ENCODE assay signal across 9 cellular contexts in genomic region chrX:47568656-47569295, GRCh38. TPM values are rescaled to one million over a fixed set of nuclear protein-coding genes. Genes with fewer than 3 reads are reported as not detected.
DNase-seq lines count a peak whose midpoint lies in the region; ATAC-seq, FAIRE-seq and TF ChIP-seq lines count a peak whose summit lies in the region.
"Had no signal": no experiment of that assay in that cellular context is flagged by ENCODE, and none has a peak within 500 bp of the region (broad histone marks: within the 10 kb centered on the region; RNA-seq: fewer than 3 reads in every experiment).

No MANE protein-coding gene starts in this region.

- TF ChIP-seq POLR2A in A549 (IDR thresholded peaks at IDR 0.05; ENCODE audit: low read length), result no peak

- H3K4me2 ChIP-seq in A549, result no peak overlapping the region

- ATAC-seq in A549 (peak; percentile 31 to 70; a peak in 3 of 6 replicates), HG03378 (IDR thresholded peaks at IDR 0.05; ENCODE audit: unreplicated experiment) (no peak), HG02840 (IDR thresholded peaks at IDR 0.05; ENCODE audit: low FRiP score, unreplicated experiment) (no peak), HG02623 (IDR thresholded peaks at IDR 0.05; ENCODE audit: unreplicated experiment) (no peak)

- no peak overlapping the region for H3K27ac ChIP-seq in A549

- TF ChIP-seq CTCF in A549 (IDR thresholded peaks at IDR 0.05) (no peak), GM12872 (IDR thresholded peaks at IDR 0.05; ENCODE audit: insufficient read depth, low read depth, low read length) (peak; percentile 59), GM10248 (IDR thresholded peaks at IDR 0.05; ENCODE audit: control extremely low read depth, extremely low read depth, low read depth, missing control alignments) (no peak)

- 0 out of 3 replicates have a peak, but pooled peaks cover 6% of the 10 kb centered on the region for H3K4me1 ChIP-seq in A549

- H3K4me3 Mint-ChIP-seq in activated CD4-positive, alpha-beta T cell treated with anti-CD3 and anti-CD28 coated beads, Interleukin-2, amount 10 ng/mL, durations not matched to agents 24 days and 14 days, result no peak overlapping the region
- H3K4me3 Mint-ChIP-seq in immature natural killer cell, result no peak overlapping the region

- peak; percentile 29 to 48 for DNase-seq in A549 (ENCODE audit: low read depth in 1 of 2, low spot score in 1 of 2)
- DNase-seq in activated CD4-positive, alpha-beta T cell treated with anti-CD3 and anti-CD28 coated beads, Interleukin-2, amount 10 ng/mL, durations not matched to agents 24 days and 14 days, result peak; percentile 77
- DNase-seq in immature natural killer cell, result peak; percentile 27 to 39 (median 33)
- DNase-seq in GM10248 (ENCODE audit: extremely low spot score), result no peak

- POLR2A ChIA-PET in A549 (lab: Yijun Ruan, JAX), result no interaction called here
- POLR2A ChIA-PET in GM10248 (lab: Yijun Ruan, JAX), result interaction anchor here (0.6 kb wide), 1 partner anchor 732 kb away, joined by 3 read pairs; the partner anchor contains the start of gene RP2

- FAIRE-seq in A549 (lab: Jason Lieb, UNC), result no peak
- FAIRE-seq: astrocyte had no signal

- WGBS in A549 (ENCODE audit: missing lambda C conversion rate), result 95% methylated on average over 6 of the region's 13 CpGs

- H3K9me3 ChIP-seq in A549, result no peaks in the 10 kb centered on the region

- H3K4me3 ChIP-seq in A549, result no peak overlapping the region

- TF ChIP-seq RAD21 in A549 (conservative IDR thresholded peaks at IDR 0.05 in 1 of 2, IDR thresholded peaks at IDR 0.05 in 1 of 2), result no peak

- no peak for TF ChIP-seq EP300 in A549 (IDR thresholded peaks at IDR 0.05)

- intact Hi-C loops in activated CD4-positive, alpha-beta T cell treated with anti-CD3 and anti-CD28 coated beads, Interleukin-2, amount 10 ng/mL, durations not matched to agents 24 days and 14 days (cut with micrococcal nuclease), result loop anchor here (10.0 kb wide), 1 partner anchor 186 kb away; no protein-coding TSS in a partner anchor

- no peaks in the 10 kb centered on the region for H3K9me3 Mint-ChIP-seq in activated CD4-positive, alpha-beta T cell treated with anti-CD3 and anti-CD28 coated beads, Interleukin-2, amount 10 ng/mL, durations not matched to agents 24 days and 14 days
- H3K9me3 Mint-ChIP-seq in immature natural killer cell, result no peaks in the 10 kb centered on the region

- CTCF ChIA-PET in A549 (lab: Yijun Ruan, JAX), result interaction anchor here (1.6 kb wide), 1 partner anchor 61 kb away, joined by 3 read pairs; the partner anchor contains the start of gene CFP
- CTCF ChIA-PET in GM10248 (lab: Yijun Ruan, JAX), result interaction anchor here (0.9 to 1.8 kb wide), 4 partner anchors 9 to 75 kb away, joined by 3 to 4 read pairs (median 3); no protein-coding TSS in a partner anchor

- H3K4me1 Mint-ChIP-seq in activated CD4-positive, alpha-beta T cell treated with anti-CD3 and anti-CD28 coated beads, Interleukin-2, amount 10 ng/mL, durations not matched to agents 24 days and 14 days, result peaks cover 10% of the 10 kb centered on the region
- H3K4me1 Mint-ChIP-seq in immature natural killer cell, result peaks cover 9 to 18% of the 10 kb centered on the region in 2 donors

- no peaks in the 10 kb centered on the region for H3K27me3 Mint-ChIP-seq in activated CD4-positive, alpha-beta T cell treated with anti-CD3 and anti-CD28 coated beads, Interleukin-2, amount 10 ng/mL, durations not matched to agents 24 days and 14 days
- H3K27me3 Mint-ChIP-seq in immature natural killer cell (ENCODE audit: low read depth in 3 of 3), result peaks cover 1 to 19% (median 17%) of the 10 kb centered on the region in 3 donors

- H3K27ac Mint-ChIP-seq in activated CD4-positive, alpha-beta T cell treated with anti-CD3 and anti-CD28 coated beads, Interleukin-2, amount 10 ng/mL, durations not matched to agents 24 days and 14 days, result no peak overlapping the region
- H3K27ac Mint-ChIP-seq in immature natural killer cell, result peak overlapping the region in 1 of 6 donors; percentile 39

- peaks cover 50% of the 10 kb centered on the region for H3K36me3 Mint-ChIP-seq in activated CD4-positive, alpha-beta T cell treated with anti-CD3 and anti-CD28 coated beads, Interleukin-2, amount 10 ng/mL, durations not matched to agents 24 days and 14 days (ENCODE audit: low read depth)
- H3K36me3 Mint-ChIP-seq in immature natural killer cell, result peaks cover 16 to 46% (median 33%) of the 10 kb centered on the region in 3 donors

TF ChIP-seq in A549, 52 proteins besides CTCF, POLR2A, EP300 and RAD21:
- TF ChIP-seq FOSB (CRISPR knock-in tag; IDR thresholded peaks at IDR 0.05) (no peak), NPAS2 (CRISPR knock-in tag; IDR thresholded peaks at IDR 0.05; ENCODE audit: borderline replicate concordance) (no peak), CHD2 (IDR thresholded peaks at IDR 0.05; ENCODE audit: low read length, partially characterized antibody) (no peak), ZC3H11A (IDR thresholded peaks at IDR 0.05) (no peak), ATOH8 (CRISPR knock-in tag; IDR thresholded peaks at IDR 0.05; ENCODE audit: low read depth) (no peak), BHLHE40 (IDR thresholded peaks at IDR 0.05; ENCODE audit: low read depth, low read length) (no peak), ESRRA (IDR thresholded peaks at IDR 0.05; ENCODE audit: borderline replicate concordance, low read length) (no peak), CHD4 (IDR thresholded peaks at IDR 0.05; ENCODE audit: borderline replicate concordance) (no peak), SMC3 (IDR thresholded peaks at IDR 0.05) (no peak), FOSL2 (IDR thresholded peaks at IDR 0.05) (no peak), FOSL2 (CRISPR knock-in tag; IDR thresholded peaks at IDR 0.05) (no peak), JUN (IDR thresholded peaks at IDR 0.05) (no peak), NR3C1 (IDR thresholded peaks at IDR 0.05) (no peak), HOXB5 (CRISPR knock-in tag; IDR thresholded peaks at IDR 0.05) (no peak), JUNB (IDR thresholded peaks at IDR 0.05) (no peak), RNF2 (IDR thresholded peaks at IDR 0.05; ENCODE audit: borderline replicate concordance, low read depth) (no peak), ZSCAN20 (CRISPR knock-in tag; IDR thresholded peaks at IDR 0.05) (no peak)

RNA-seq across cellular contexts. Expression of gene ARAF, which starts 7.8 kb away (rescaled TPM):
- polyA plus RNA-seq in A549 (2011; rRNA removed) (37.9 and 60.7 TPM in 2 replicates), A549 (2017; fragmentation: RNase III; extraction: RNeasy Plus Mini Kit Qiagen cat#74134 plus additional on column Dnase treatment) (47.2 to 49.0 TPM (median 47.4 TPM) in 3 replicates), immature natural killer cell (100 to 1,000 TPM in 1 of 3 donors, 10 to 100 TPM in 2; 53.5 to 122 (median 68.5) TPM)
- polyA plus RNA-seq in A549 (2012; cell fraction: cytosol; rRNA removed), result 67.7 and 75.6 TPM in 2 replicates
- 145 and 169 TPM in 2 replicates for polyA plus RNA-seq in A549 (2012; cell fraction: nucleus; rRNA removed)
- 93.8 and 120 TPM in 2 replicates for polyA minus RNA-seq in A549 (2011; rRNA and poly(A)+ RNA removed)
- 77.3 and 78.9 TPM in 2 replicates for total RNA-seq in activated CD4-positive, alpha-beta T cell treated with anti-CD3 and anti-CD28 coated beads, Interleukin-2, amount 10 ng/mL, durations not matched to agents 24 days and 14 days

RNA-seq across cellular contexts. Expression of gene TIMP1, which starts 13.5 kb away (rescaled TPM):
- polyA plus RNA-seq in A549 (2011; rRNA removed) (83.2 and 131 TPM in 2 replicates), A549 (2017; fragmentation: RNase III; extraction: RNeasy Plus Mini Kit Qiagen cat#74134 plus additional on column Dnase treatment) (139 to 150 TPM (median 144 TPM) in 3 replicates), immature natural killer cell (100 to 1,000 TPM; 153 to 275 (median 237) TPM)
- polyA plus RNA-seq in A549 (2012; cell fraction: cytosol; rRNA removed), result 152 and 170 TPM in 2 replicates
- polyA plus RNA-seq in A549 (2012; cell fraction: nucleus; rRNA removed), result 196 and 199 TPM in 2 replicates
- 262 and 323 TPM in 2 replicates for polyA minus RNA-seq in A549 (2011; rRNA and poly(A)+ RNA removed)
- 65.2 and 65.6 TPM in 2 replicates for total RNA-seq in activated CD4-positive, alpha-beta T cell treated with anti-CD3 and anti-CD28 coated beads, Interleukin-2, amount 10 ng/mL, durations not matched to agents 24 days and 14 days

RNA-seq across cellular contexts. Expression of gene SYN1, which starts 50.9 kb away (rescaled TPM):
- polyA plus RNA-seq in A549 (2011; rRNA removed), result not detected in 2 replicates
- polyA plus RNA-seq in A549 (2012; cell fraction: cytosol; rRNA removed), result 0.01 TPM in 2 replicates
- polyA plus RNA-seq in A549 (2012; cell fraction: nucleus; rRNA removed), result 0.01 TPM in 1 of 2 replicates, not detected in the other
- 0.05 to 0.21 TPM (median 0.14 TPM) in 3 replicates for polyA plus RNA-seq in A549 (2017; fragmentation: RNase III; extraction: RNeasy Plus Mini Kit Qiagen cat#74134 plus additional on column Dnase treatment)
- not detected in 2 replicates for polyA minus RNA-seq in A549 (2011; rRNA and poly(A)+ RNA removed)
- total RNA-seq in activated CD4-positive, alpha-beta T cell treated with anti-CD3 and anti-CD28 coated beads, Interleukin-2, amount 10 ng/mL, durations not matched to agents 24 days and 14 days, result 0.49 and 0.54 TPM in 2 replicates
- under 1 TPM in 1 of 3 donors, not detected in 2; 0.11 TPM for polyA plus RNA-seq in immature natural killer cell

Comparison
In these comparisons a context has a peak if more than half of its experiments do, and no peak if none do; other contexts are left out.
1. ATAC-seq: peak in A549 (2 of 2); none in HG03378 (single experiment), HG02840 (single experiment) and HG02623 (single experiment).